Comparison of ENCODE assay signal across 17 cellular contexts in the genomic region with DNA sequence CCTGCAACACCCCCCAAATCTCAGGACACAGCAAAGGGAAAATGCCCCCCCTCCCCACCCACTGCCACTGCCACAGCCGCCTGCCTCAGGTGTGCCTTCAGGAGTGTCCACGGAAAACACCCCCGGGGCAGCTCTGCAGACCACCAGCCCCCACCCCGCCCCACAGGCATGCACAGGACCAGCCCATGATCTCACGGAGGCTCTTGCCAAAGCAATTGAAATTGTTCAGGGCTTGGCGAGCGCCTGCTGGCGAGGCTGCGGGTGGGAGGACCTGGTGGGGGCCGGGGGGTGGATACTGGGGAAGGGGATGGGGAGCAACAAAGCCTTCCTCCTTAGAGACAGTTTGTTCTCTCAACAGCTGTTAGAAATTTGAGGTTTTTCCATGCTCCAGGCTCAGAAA.
"Had no signal": no experiment of that assay in that cellular context is flagged by ENCODE, and none has a peak within 500 bp of the region (broad histone marks: within the 10 kb centered on the region; RNA-seq: fewer than 3 reads in every experiment).

No MANE protein-coding gene starts in this region.

- H3K9me3 ChIP-seq: esophagus muscularis mucosa had no signal

- H3K4me3 ChIP-seq: coronary artery, dorsolateral prefrontal cortex, esophagus muscularis mucosa, gastroesophageal sphincter, heart left ventricle, left ventricle myocardium inferior, lower lobe of right lung had no signal

- H3K27me3 ChIP-seq: dorsolateral prefrontal cortex, esophagus muscularis mucosa, foreskin keratinocyte had no signal

- H3K36me3 ChIP-seq: esophagus muscularis mucosa, gastroesophageal sphincter, heart left ventricle, left ventricle myocardium inferior, lower lobe of right lung had no signal

- H3K27ac ChIP-seq: coronary artery, dorsolateral prefrontal cortex, esophagus muscularis mucosa, foreskin keratinocyte, gastroesophageal sphincter, heart left ventricle, left ventricle myocardium inferior, lower lobe of right lung had no signal

- ATAC-seq: foreskin keratinocyte, gastroesophageal sphincter, heart left ventricle, left colon, left lobe of liver, lower lobe of right lung had no signal

- H3K4me1 ChIP-seq: gastroesophageal sphincter, left ventricle myocardium inferior, lower lobe of right lung had no signal

- DNase-seq: dermis blood vessel endothelial cell; dorsolateral prefrontal cortex; effector CD4-positive, alpha-beta T cell; effector memory CD4-positive, alpha-beta T cell; foreskin keratinocyte; heart left ventricle; hippocampal formation; kidney; kidney glomerular epithelial cell; left colon; left ventricle myocardium inferior; lower lobe of right lung; mesenchymal stem cell had no signal
